15 cellular contexts compared by ENCODE assay signal in the genomic region with DNA sequence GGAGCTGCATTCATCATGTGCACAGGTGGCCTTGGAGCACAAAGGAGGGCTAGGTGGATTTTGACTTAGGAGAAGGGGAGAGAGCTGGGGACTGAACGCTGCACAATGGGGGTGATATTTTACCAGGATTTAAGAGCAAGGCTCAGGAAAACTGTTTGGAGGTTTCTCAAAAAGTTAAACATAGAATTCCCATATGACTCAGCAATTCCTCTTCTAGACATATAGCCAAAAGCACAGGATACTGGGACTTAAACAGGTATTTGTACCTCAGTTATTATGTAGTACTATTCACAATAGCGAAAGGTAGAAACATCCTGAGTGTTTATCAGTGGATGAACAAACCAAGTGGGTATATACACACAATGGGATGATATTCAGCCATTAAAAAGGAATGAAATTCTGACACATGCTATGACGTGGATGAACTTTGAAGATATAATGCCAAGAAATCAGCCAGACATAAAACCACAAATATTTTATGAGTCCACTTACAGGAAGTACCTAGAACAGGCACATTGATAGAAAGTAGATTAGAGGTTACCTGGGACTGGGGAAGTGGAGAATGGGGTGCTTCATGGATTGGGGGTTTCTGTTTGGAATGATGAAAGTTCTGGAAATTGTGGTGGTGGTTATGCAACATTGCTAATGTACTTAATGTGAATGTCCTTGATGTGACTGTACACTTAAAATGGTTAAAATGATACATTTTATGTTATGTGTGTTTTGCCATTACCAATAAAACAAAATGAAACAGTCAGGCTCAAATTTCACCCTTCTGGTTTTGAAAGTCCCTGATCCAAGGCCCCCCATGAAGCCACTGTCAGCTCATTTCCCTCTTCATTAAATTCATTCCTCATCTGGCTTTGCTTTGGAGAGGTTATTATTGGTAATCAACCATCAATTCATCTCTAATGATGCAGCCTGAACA.
DNase-seq lines count a peak whose midpoint lies in the region; ATAC-seq, FAIRE-seq and TF ChIP-seq lines count a peak whose summit lies in the region.
"Had no signal": no experiment of that assay in that cellular context is flagged by ENCODE, and none has a peak within 500 bp of the region (broad histone marks: within the 10 kb centered on the region; RNA-seq: fewer than 3 reads in every experiment).

No MANE protein-coding gene starts in this region.

- no peaks in the 10 kb centered on the region for H3K27me3 ChIP-seq in RWPE2 (ENCODE audit: insufficient read depth, poor library complexity, severe bottlenecking)
- no peaks in the 10 kb centered on the region for H3K27me3 ChIP-seq in fibroblast of lung (ENCODE audit: control insufficient read depth, insufficient read depth, low read length)
- H3K27me3 ChIP-seq: dorsolateral prefrontal cortex had no signal

- no peaks in the 10 kb centered on the region for H4K20me1 ChIP-seq in fibroblast of lung (ENCODE audit: control insufficient read depth, extremely low read depth, insufficient read depth, low read length)

- H3K36me3 ChIP-seq in RWPE2 (ENCODE audit: low read depth) (no peaks in the 10 kb centered on the region), fibroblast of lung (ENCODE audit: control insufficient read depth, insufficient read depth, low read length) (no peaks in the 10 kb centered on the region)

- no peak overlapping the region for H2AFZ ChIP-seq in fibroblast of lung (ENCODE audit: low read length)

- intact Hi-C loops in cardiac septum (cut with DNase I) (no loop called here), left cardiac atrium (cut with DNase I) (no loop called here)

- H3K79me2 ChIP-seq in fibroblast of lung (ENCODE audit: control insufficient read depth, insufficient read depth, low read length) = no peaks in the 10 kb centered on the region

- H3K4me2 ChIP-seq in fibroblast of lung (ENCODE audit: extremely low read depth, insufficient read depth, low read length) = no peak overlapping the region

- ATAC-seq in left cardiac atrium (no peak), RWPE2 (ENCODE audit: low read depth) (peak; percentile 64)
- ATAC-seq: T-cell had no signal

- no peak for TF ChIP-seq CTCF in RWPE2 (IDR thresholded peaks at IDR 0.05; ENCODE audit: poor library complexity, severe bottlenecking)
- TF ChIP-seq CTCF in fibroblast of lung (conservative IDR thresholded peaks at IDR 0.05 in 1 of 2, IDR thresholded peaks at IDR 0.05 in 1 of 2; ENCODE audit: low read depth in 1 of 2, low read length in 2 of 2) = no peak

- no peaks in the 10 kb centered on the region for H3K9me3 ChIP-seq in RWPE2 (ENCODE audit: severe bottlenecking)
- no peaks in the 10 kb centered on the region for H3K9me3 ChIP-seq in fibroblast of lung (ENCODE audit: control insufficient read depth, insufficient read depth, low read depth, low read length)

- no peak overlapping the region for H3K9ac ChIP-seq in fibroblast of lung (ENCODE audit: insufficient read depth, low read length)

- no peak overlapping the region for H3K4me3 ChIP-seq in RWPE2 (ENCODE audit: severe bottlenecking)
- no peak overlapping the region for H3K4me3 ChIP-seq in fibroblast of lung (replicated peaks in 1 of 4; ENCODE audit: control extremely low read depth in 1 of 4, insufficient read depth in 1 of 4, low read depth in 3 of 4, low read length in 4 of 4)
- H3K4me3 ChIP-seq: dorsolateral prefrontal cortex had no signal

- H3K27ac ChIP-seq in RWPE2 (ENCODE audit: poor library complexity, severe bottlenecking) = peak overlapping the region; percentile 100
- no peak overlapping the region for H3K27ac ChIP-seq in fibroblast of lung (ENCODE audit: insufficient read depth, low read length)
- H3K27ac ChIP-seq: dorsolateral prefrontal cortex had no signal

- H3K4me1 ChIP-seq in RWPE2 (ENCODE audit: insufficient read depth, poor library complexity, severe bottlenecking) (peaks cover 47% of the 10 kb centered on the region), fibroblast of lung (ENCODE audit: control insufficient read depth, extremely low read depth, insufficient read depth, low read length) (no peaks in the 10 kb centered on the region)

- no peak for FAIRE-seq in urothelium cell line (lab: Jason Lieb, UNC)

- DNase-seq in cardiac septum (ENCODE audit: low spot score) = peak; percentile 7
- no peak for DNase-seq in left cardiac atrium
- no peak for DNase-seq in RWPE2 (ENCODE audit: low spot score)
- DNase-seq in fibroblast of lung (ENCODE audit: low read depth in 2 of 2) = peak; percentile 55 to 86
- peak; percentile 23 for DNase-seq in urothelium cell line (ENCODE audit: low spot score)
- no peak for DNase-seq in DMS114 treated with DMSO at 0.1 percent for 48 hours (lab: John Stamatoyannopoulos, UW; ENCODE audit: unreplicated experiment)
- DNase-seq in hypothalamus (lab: John Stamatoyannopoulos, UW) = no peak
- DNase-seq in NCI-H1048 (lab: John Stamatoyannopoulos, UW) = no peak
- DNase-seq: activated CD4-positive, alpha-beta T cell treated with anti-CD3 and anti-CD28 coated beads, Interleukin-2, amount 50 U/mL, for 48 hours; activated naive CD4-positive, alpha-beta T cell treated with Interleukin-2 at 50 U/mL for 16 hours; dorsolateral prefrontal cortex; MV-4-11; posterior cingulate gyrus; stimulated activated CD4-positive, alpha-beta T cell treated with anti-CD3 and anti-CD28 coated beads, Interleukin-4, amount 100 ng/mL, for 24 hours; T-cell had no signal

Comparison
In these comparisons a context has a peak if more than half of its experiments do, and no peak if none do; other contexts are left out.
1. DNase-seq: peak in cardiac septum (single experiment), fibroblast of lung (2 of 2) and urothelium cell line (single experiment); none in left cardiac atrium (single experiment), RWPE2 (single experiment), DMS114 treated with DMSO at 0.1 percent for 48 hours (single experiment), hypothalamus (0 of 51) and NCI-H1048 (single experiment).